ENCODE assay signal across 25 cellular contexts in the genomic region with DNA sequence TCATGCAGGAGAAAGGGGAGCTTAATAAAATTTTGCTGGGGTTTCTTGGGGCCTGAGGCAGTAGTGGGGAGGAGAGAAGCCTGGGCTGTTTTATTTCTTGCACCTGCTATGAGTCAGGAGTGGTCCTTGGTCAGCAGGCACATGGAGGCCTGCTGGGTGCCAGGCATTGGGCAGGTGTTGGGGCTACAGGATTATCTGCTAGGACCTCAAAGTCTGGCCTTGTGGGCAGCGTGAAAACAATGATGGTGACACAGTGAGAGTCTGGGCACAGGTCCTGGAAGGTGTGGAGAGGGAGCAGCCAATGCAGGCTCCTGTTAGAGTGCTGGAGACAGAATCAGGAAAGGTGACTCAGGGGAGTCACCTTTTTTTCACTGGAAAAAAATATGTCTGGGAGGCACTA. TPM values are rescaled to one million over a fixed set of nuclear protein-coding genes. Genes with fewer than 3 reads are reported as not detected.
A peak's percentile ranks its signal among the peaks of the same experiment; 100 is the strongest.
DNase-seq lines count a peak whose midpoint lies in the region; ATAC-seq and TF ChIP-seq lines count a peak whose summit lies in the region.
"Had no signal": no experiment of that assay in that cellular context is flagged by ENCODE, and none has a peak within 500 bp of the region (broad histone marks: within the 10 kb centered on the region; RNA-seq: fewer than 3 reads in every experiment).

No MANE protein-coding gene starts in this region.

- H3K9me3 ChIP-seq in HUES6 (ENCODE audit: control insufficient read depth, insufficient read depth, low read depth, low read length), result no peaks in the 10 kb centered on the region
- H3K9me3 ChIP-seq in neural progenitor cell (ENCODE audit: low read depth), result no peaks in the 10 kb centered on the region
- H3K9me3 ChIP-seq: lower lobe of right lung, stomach, transverse colon had no signal

- H4K20me1 ChIP-seq in neural progenitor cell (ENCODE audit: low read depth), result peaks cover 64% of the 10 kb centered on the region

- peak overlapping the region; percentile 79 for H3K27ac Mint-ChIP-seq in chondrocyte (ENCODE audit: unreplicated experiment)
- H3K27ac Mint-ChIP-seq in neural progenitor cell, result peak overlapping the region; percentile 90
- H3K27ac Mint-ChIP-seq: activated naive CD4-positive, alpha-beta T cell treated with anti-CD3 and anti-CD28 coated beads, Interleukin-2, amount 50 U/mL, for 72 hours; activated T-helper 1 cell treated with anti-CD3 and anti-CD28 coated beads, Interleukin-12 subunit alpha, Interleukin-12 subunit beta, Interleukin-2, Interleukin-4 antibody, amounts not matched to agents 30 ng/mL and 10 ng/mL and 1 ng/mL, durations not matched to agents 14 hours and 24 hours and 36 hours; CD8-positive, alpha-beta memory T cell; T-helper 1 cell treated with Interleukin-12 subunit alpha and Interleukin-12 subunit beta and Interleukin-4 antibody, amounts not matched to agents 30 μg/mL and 1 μg/mL, for 36 hours had no signal

- ATAC-seq in GM21786 (IDR thresholded peaks at IDR 0.05; ENCODE audit: unreplicated experiment), result no peak
- ATAC-seq: activated naive CD4-positive, alpha-beta T cell treated with anti-CD3 and anti-CD28 coated beads, Interleukin-2, amount 50 U/mL, for 72 hours; lower lobe of right lung; Panc1 had no signal

- no peaks in the 10 kb centered on the region for H3K27me3 ChIP-seq in HUES6 (ENCODE audit: control insufficient read depth, insufficient read depth, low read length)
- H3K27me3 ChIP-seq in neural progenitor cell, result no peaks in the 10 kb centered on the region
- H3K27me3 ChIP-seq: SJSA1, stomach, transverse colon had no signal

- no peaks in the 10 kb centered on the region for H3K9me3 Mint-ChIP-seq in chondrocyte (ENCODE audit: low read depth)
- no peaks in the 10 kb centered on the region for H3K9me3 Mint-ChIP-seq in neural progenitor cell
- H3K9me3 Mint-ChIP-seq: activated naive CD4-positive, alpha-beta T cell treated with anti-CD3 and anti-CD28 coated beads, Interleukin-2, amount 50 U/mL, for 72 hours; activated T-helper 1 cell treated with anti-CD3 and anti-CD28 coated beads, Interleukin-12 subunit alpha, Interleukin-12 subunit beta, Interleukin-2, Interleukin-4 antibody, amounts not matched to agents 30 ng/mL and 10 ng/mL and 1 ng/mL, durations not matched to agents 14 hours and 24 hours and 36 hours; CD8-positive, alpha-beta memory T cell; T-helper 1 cell treated with Interleukin-12 subunit alpha and Interleukin-12 subunit beta and Interleukin-4 antibody, amounts not matched to agents 30 μg/mL and 1 μg/mL, for 36 hours had no signal

- H3K9ac ChIP-seq in HUES6 (ENCODE audit: low read length), result no peak overlapping the region
- no peak overlapping the region for H3K9ac ChIP-seq in neural progenitor cell

- H2AFZ ChIP-seq in neural progenitor cell (replicated peaks), result no peak overlapping the region

- DNase-seq in NCI-H1092 treated with DMSO at 0.1 percent for 48 hours (lab: John Stamatoyannopoulos, UW) (peak; percentile 4), NCI-H1092 (lab: John Stamatoyannopoulos, UW) (no peak), chondrocyte (ENCODE audit: low spot score) (no peak), neural progenitor cell (ENCODE audit: low spot score) (no peak), GM03348 (ENCODE audit: low spot score) (no peak), SKM-1 (lab: John Stamatoyannopoulos, UW; ENCODE audit: unreplicated experiment) (no peak)
- DNase-seq: activated CD4-positive, alpha-beta T cell treated with anti-CD3 and anti-CD28 coated beads for 4 hours; aorta; CD8-positive, alpha-beta memory T cell; central memory CD4-positive, alpha-beta T cell; lower lobe of right lung; NCI-H1436 treated with DMSO at 0.1 percent for 48 hours; NCI-H226; nucleus accumbens; stimulated activated CD4-positive, alpha-beta T cell treated with anti-CD3 and anti-CD28 coated beads, Interleukin-12 subunit alpha, Interleukin-12 subunit beta, amount 100 ng/mL, for 4 hours; stimulated activated CD4-positive, alpha-beta T cell treated with anti-CD3 and anti-CD28 coated beads, Interleukin-4, amount 100 ng/mL, for 4 hours; stomach; transverse colon had no signal

- H3K4me3 ChIP-seq in HUES6 (ENCODE audit: low read depth, low read length), result peak overlapping the region; percentile 4; the same call in 1 of the 2 replicates
- H3K4me3 ChIP-seq in neural progenitor cell, result no peak overlapping the region
- H3K4me3 ChIP-seq: lower lobe of right lung, SJSA1, stomach, transverse colon had no signal

- H3K27ac ChIP-seq in HUES6 (ENCODE audit: low read depth, low read length), result 0 out of 2 replicates have a peak overlapping the region, but pooled peaks have one; percentile 24
- peak overlapping the region; percentile 81 for H3K27ac ChIP-seq in neural progenitor cell
- H3K27ac ChIP-seq: lower lobe of right lung, SJSA1, transverse colon had no signal

- H3K4me1 Mint-ChIP-seq in chondrocyte (ENCODE audit: low read depth), result peaks cover 88% of the 10 kb centered on the region
- H3K4me1 Mint-ChIP-seq in neural progenitor cell, result peaks cover 76% of the 10 kb centered on the region
- H3K4me1 Mint-ChIP-seq: CD8-positive, alpha-beta memory T cell had no signal

- H3F3A ChIP-seq in neural progenitor cell (ENCODE audit: low read depth), result peaks cover 58% of the 10 kb centered on the region

- no peaks in the 10 kb centered on the region for H3K27me3 Mint-ChIP-seq in chondrocyte (ENCODE audit: low read depth)
- peaks cover 8% of the 10 kb centered on the region for H3K27me3 Mint-ChIP-seq in neural progenitor cell (ENCODE audit: insufficient read depth, low read depth)

- H3K79me2 ChIP-seq in neural progenitor cell (ENCODE audit: low read depth), result peaks cover 100% of the 10 kb centered on the region

- peaks cover 19% of the 10 kb centered on the region for H3K36me3 Mint-ChIP-seq in chondrocyte (ENCODE audit: low read depth)
- H3K36me3 Mint-ChIP-seq in neural progenitor cell, result peaks cover 6% of the 10 kb centered on the region
- H3K36me3 Mint-ChIP-seq: activated naive CD4-positive, alpha-beta T cell treated with anti-CD3 and anti-CD28 coated beads, Interleukin-2, amount 50 U/mL, for 72 hours; CD8-positive, alpha-beta memory T cell had no signal

- peaks cover 89% of the 10 kb centered on the region for H3K4me1 ChIP-seq in HUES6 (ENCODE audit: control insufficient read depth, insufficient read depth, low read length)
- peaks cover 96% of the 10 kb centered on the region for H3K4me1 ChIP-seq in neural progenitor cell

- H3K36me3 ChIP-seq in HUES6 (ENCODE audit: control insufficient read depth, insufficient read depth, low read length) (no peaks in the 10 kb centered on the region), neural progenitor cell (no peaks in the 10 kb centered on the region)
- H3K36me3 ChIP-seq: lower lobe of right lung, stomach, transverse colon had no signal

- no peak for TF ChIP-seq CTCF in chondrocyte (IDR thresholded peaks at IDR 0.05)
- TF ChIP-seq CTCF in neural progenitor cell (IDR thresholded peaks at IDR 0.05), result no peak

- H3K4me3 Mint-ChIP-seq in chondrocyte (ENCODE audit: unreplicated experiment) (no peak overlapping the region), neural progenitor cell (no peak overlapping the region)
- H3K4me3 Mint-ChIP-seq: activated T-helper 1 cell treated with anti-CD3 and anti-CD28 coated beads, Interleukin-12 subunit alpha, Interleukin-12 subunit beta, Interleukin-2, Interleukin-4 antibody, amounts not matched to agents 30 ng/mL and 10 ng/mL and 1 ng/mL, durations not matched to agents 14 hours and 24 hours and 36 hours; CD8-positive, alpha-beta memory T cell; T-helper 1 cell treated with Interleukin-12 subunit alpha and Interleukin-12 subunit beta and Interleukin-4 antibody, amounts not matched to agents 30 μg/mL and 1 μg/mL, for 36 hours had no signal

- peak overlapping the region; percentile 65 for H3K4me2 ChIP-seq in neural progenitor cell

RNA-seq across cellular contexts. Expression of a gene that starts 17.2 kb away (rescaled TPM):
- total RNA-seq in chondrocyte (75.2 to 131 TPM (median 123 TPM) in 3 replicates), neural progenitor cell (ENCODE audit: low replicate concordance) (30.3 and 32.0 TPM in 2 replicates)
- total RNA-seq: activated T-helper 1 cell treated with anti-CD3 and anti-CD28 coated beads, Interleukin-12 subunit alpha, Interleukin-12 subunit beta, Interleukin-2, Interleukin-4 antibody, amounts not matched to agents 30 ng/mL and 10 ng/mL and 1 ng/mL, durations not matched to agents 14 hours and 24 hours and 36 hours; CD8-positive, alpha-beta memory T cell had no signal
